In genomic region chrX:34140816-34141215, GRCh38 we compare ENCODE assay signal across 23 cellular contexts. TPM values are rescaled to one million over a fixed set of nuclear protein-coding genes. Genes with fewer than 3 reads are reported as not detected.
DNase-seq lines count a peak whose midpoint lies in the region; FAIRE-seq and TF ChIP-seq lines count a peak whose summit lies in the region.
"Had no signal": no experiment of that assay in that cellular context is flagged by ENCODE, and none has a peak within 500 bp of the region (broad histone marks: within the 10 kb centered on the region; RNA-seq: fewer than 3 reads in every experiment).

No MANE protein-coding gene starts in this region.

- H3K4me1 ChIP-seq in breast epithelium (no peaks in the 10 kb centered on the region), astrocyte (ENCODE audit: insufficient read depth, low read length) (no peaks in the 10 kb centered on the region)
- H3K4me1 ChIP-seq: BE2C, Caco-2 had no signal

- intact Hi-C loops in MCF 10A (cut with micrococcal nuclease): no loop called here
- intact Hi-C loops in breast epithelium (cut with DNase I; ENCODE audit: low total_unique reads): no loop called here

- H3K9me3 Mint-ChIP-seq in MCF 10A (ENCODE audit: unreplicated experiment) (peaks cover 8% of the 10 kb centered on the region), astrocyte (ENCODE audit: unreplicated experiment) (no peaks in the 10 kb centered on the region)

- H3K27ac Mint-ChIP-seq in MCF 10A (ENCODE audit: low read depth, unreplicated experiment): peak overlapping the region; percentile 3
- H3K27ac Mint-ChIP-seq in astrocyte (ENCODE audit: unreplicated experiment): no peak overlapping the region
- H3K27ac Mint-ChIP-seq: CD4-positive, CD25-positive, alpha-beta regulatory T cell had no signal

- no peak overlapping the region for H3K9ac ChIP-seq in astrocyte (ENCODE audit: low read length)
- H3K9ac ChIP-seq: GM23248 had no signal

- no peak overlapping the region for H3K4me2 ChIP-seq in astrocyte (ENCODE audit: low read length)

- no TSS peak for BruUV-seq in MCF 10A (replicated peaks; lab: Mats Ljungman, UMichigan)

- H3K36me3 Mint-ChIP-seq in MCF 10A (ENCODE audit: insufficient read depth, unreplicated experiment): no peaks in the 10 kb centered on the region
- H3K36me3 Mint-ChIP-seq in astrocyte (ENCODE audit: low read depth, unreplicated experiment): no peaks in the 10 kb centered on the region
- H3K36me3 Mint-ChIP-seq: CD4-positive, CD25-positive, alpha-beta regulatory T cell had no signal

- H3K4me1 Mint-ChIP-seq in MCF 10A (ENCODE audit: insufficient read depth, unreplicated experiment): peaks cover 7% of the 10 kb centered on the region
- no peaks in the 10 kb centered on the region for H3K4me1 Mint-ChIP-seq in astrocyte (ENCODE audit: low read depth, unreplicated experiment)
- H3K4me1 Mint-ChIP-seq: CD4-positive, CD25-positive, alpha-beta regulatory T cell had no signal

- no peak overlapping the region for H2AFZ ChIP-seq in astrocyte (ENCODE audit: low read depth, low read length)
- H2AFZ ChIP-seq: GM23248 had no signal

- no peak overlapping the region for H3K27ac ChIP-seq in breast epithelium
- no peak overlapping the region for H3K27ac ChIP-seq in astrocyte (ENCODE audit: low read depth, low read length)
- H3K27ac ChIP-seq: GM23248 had no signal

- H3K27me3 Mint-ChIP-seq in MCF 10A (ENCODE audit: insufficient read depth, unreplicated experiment) (no peaks in the 10 kb centered on the region), astrocyte (ENCODE audit: low read depth, unreplicated experiment) (no peaks in the 10 kb centered on the region)
- H3K27me3 Mint-ChIP-seq: CD4-positive, CD25-positive, alpha-beta regulatory T cell had no signal

- DNase-seq in MCF 10A (ENCODE audit: unreplicated experiment) (peak; percentile 46), breast epithelium (ENCODE audit: low spot score in 2 of 2) (no peak), astrocyte (ENCODE audit: low read depth) (no peak), islet precursor cell (peak; percentile 34), LoVo (ENCODE audit: low spot score) (no peak), HT-29 (ENCODE audit: low spot score) (no peak)
- DNase-seq: BE2C; C1 segment of cervical spinal cord; Caco-2; CD4-positive, CD25-positive, alpha-beta regulatory T cell; DMS53; DND-41; EL; GM23248; HCEC 1CT; IMR-90 had no signal

- POLR2A ChIA-PET in MCF 10A (lab: Yijun Ruan, JAX): interaction anchor here (1.0 kb wide), 1 partner anchor 105 kb away, joined by 3 read pairs; no protein-coding TSS in a partner anchor

- H3K36me3 ChIP-seq in breast epithelium (no peaks in the 10 kb centered on the region), astrocyte (ENCODE audit: insufficient read depth, low read length) (no peaks in the 10 kb centered on the region)
- H3K36me3 ChIP-seq: BE2C had no signal

- CTCF ChIA-PET in MCF 10A (lab: Yijun Ruan, JAX): interaction anchor here (0.6 kb wide), 1 partner anchor 707 kb away, joined by 4 read pairs; no protein-coding TSS in a partner anchor

- H3K9me3 ChIP-seq in breast epithelium (no peaks in the 10 kb centered on the region), astrocyte (ENCODE audit: insufficient read depth, low read depth, low read length) (no peaks in the 10 kb centered on the region)
- H3K9me3 ChIP-seq: BE2C, Caco-2 had no signal

- no peak overlapping the region for H3K4me3 ChIP-seq in breast epithelium
- H3K4me3 ChIP-seq in astrocyte (ENCODE audit: insufficient read depth, low read depth, low read length): no peak overlapping the region
- H3K4me3 ChIP-seq: GM23248, K562 had no signal

- no peak overlapping the region for H3K4me3 Mint-ChIP-seq in MCF 10A (ENCODE audit: unreplicated experiment)
- no peak overlapping the region for H3K4me3 Mint-ChIP-seq in astrocyte (ENCODE audit: unreplicated experiment)
- H3K4me3 Mint-ChIP-seq: CD4-positive, CD25-positive, alpha-beta regulatory T cell had no signal

- no peaks in the 10 kb centered on the region for H4K20me1 ChIP-seq in astrocyte (ENCODE audit: insufficient read depth, low read length)

- TF ChIP-seq POLR2A in breast epithelium (IDR thresholded peaks at IDR 0.05): no peak

- FAIRE-seq in astrocyte (lab: Jason Lieb, UNC): peak; percentile 9
- FAIRE-seq: GM12891, GM19239, H54, K562 had no signal

- H3K27me3 ChIP-seq in breast epithelium: peaks cover 0 to 12% of the 10 kb centered on the region in 2 donors
- no peaks in the 10 kb centered on the region for H3K27me3 ChIP-seq in astrocyte (ENCODE audit: insufficient read depth, low read length)
- H3K27me3 ChIP-seq: BE2C had no signal

- no peaks in the 10 kb centered on the region for H3K79me2 ChIP-seq in astrocyte (ENCODE audit: insufficient read depth, low read length)

- no peak for TF ChIP-seq CTCF in MCF 10A (IDR thresholded peaks at IDR 0.05; ENCODE audit: unreplicated experiment)
- TF ChIP-seq CTCF in breast epithelium (IDR thresholded peaks at IDR 0.05): no peak
- TF ChIP-seq CTCF in astrocyte (IDR thresholded peaks at IDR 0.05; ENCODE audit: insufficient read depth, low read depth, low read length): no peak

RNA-seq across cellular contexts. Expression of gene FAM47A, which starts 8.7 kb away (rescaled TPM):
- total RNA-seq in MCF 10A (2022) (not detected in 2 replicates), breast epithelium (under 1 TPM in 1 of 3 donors, not detected in 2; 0.15 TPM), astrocyte (not detected in 2 replicates)
- total RNA-seq in HT-29 (2014; rRNA removed; shearing (Covaris generic)): not detected in 2 replicates
- total RNA-seq: A172; Caco-2; CD4-positive, CD25-positive, alpha-beta regulatory T cell; G401; GM23248; HT1080; IMR-90; K562 had no signal

Comparison
In these comparisons a context has a peak if more than half of its experiments do, and no peak if none do; other contexts are left out.
1. DNase-seq: peak in MCF 10A (single experiment) and islet precursor cell (single experiment); none in breast epithelium (0 of 2), astrocyte (single experiment), LoVo (single experiment) and HT-29 (single experiment).